Comparison of ENCODE assay signal across 1 cellular context in genomic region chr5:38719403-38719802, GRCh38.
TF ChIP-seq lines count a peak whose summit lies in the region.

No MANE protein-coding gene starts in this region.

TF ChIP-seq in H1, 55 proteins besides CTCF, POLR2A, EP300 and RAD21:
- no peak for TF ChIP-seq SRF (IDR thresholded peaks at IDR 0.05; ENCODE audit: low read depth, low read length)
- TF ChIP-seq SP1 (IDR thresholded peaks at IDR 0.05; ENCODE audit: low read depth, low read length), result no peak
- no peak for TF ChIP-seq ZNF274 (IDR thresholded peaks at IDR 0.05; ENCODE audit: borderline replicate concordance, extremely low read depth, low read length)
- no peak for TF ChIP-seq RNF2 (IDR thresholded peaks at IDR 0.05; ENCODE audit: borderline replicate concordance, low read depth, low read length, missing control alignments, poor library complexity, severe bottlenecking)
- TF ChIP-seq FOSL1 (IDR thresholded peaks at IDR 0.05; ENCODE audit: insufficient read depth, low read depth, low read length), result no peak
- no peak for TF ChIP-seq TEAD4 (IDR thresholded peaks at IDR 0.05; ENCODE audit: low read depth, low read length)
- TF ChIP-seq, protein P1, sequence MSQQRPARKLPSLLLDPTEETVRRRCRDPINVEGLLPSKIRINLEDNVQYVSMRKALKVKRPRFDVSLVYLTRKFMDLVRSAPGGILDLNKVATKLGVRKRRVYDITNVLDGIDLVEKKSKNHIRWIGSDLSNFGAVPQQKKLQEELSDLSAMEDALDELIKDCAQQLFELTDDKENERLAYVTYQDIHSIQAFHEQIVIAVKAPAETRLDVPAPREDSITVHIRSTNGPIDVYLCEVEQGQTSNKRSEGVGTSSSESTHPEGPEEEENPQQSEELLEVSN (IDR thresholded peaks at IDR 0.05), result no peak
- no peak for TF ChIP-seq JUN (IDR thresholded peaks at IDR 0.05; ENCODE audit: low read depth, low read length)
